14 cellular contexts compared by ENCODE assay signal in the genomic region with DNA sequence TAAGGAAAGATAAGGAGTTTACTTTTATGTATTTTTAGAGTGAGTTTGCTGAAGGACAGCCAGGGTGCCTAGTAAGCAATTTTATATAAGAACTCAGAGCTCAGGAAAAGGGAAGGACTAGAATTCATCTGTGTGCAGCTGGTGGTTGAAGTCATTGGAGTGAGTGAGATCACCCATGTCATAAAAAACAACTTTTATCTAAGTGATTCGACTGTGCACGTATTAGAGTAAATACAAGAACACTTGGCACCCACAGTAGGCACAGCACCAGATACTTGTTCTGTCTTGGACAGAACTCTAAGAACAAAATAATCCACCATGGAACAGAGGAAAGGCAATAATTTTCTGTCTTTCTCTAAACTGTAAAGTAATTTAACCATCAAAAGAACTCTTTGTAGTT. TPM values are rescaled to one million over a fixed set of nuclear protein-coding genes. Genes with fewer than 3 reads are reported as not detected.
DNase-seq lines count a peak whose midpoint lies in the region; ATAC-seq and TF ChIP-seq lines count a peak whose summit lies in the region.
"Had no signal": no experiment of that assay in that cellular context is flagged by ENCODE, and none has a peak within 500 bp of the region (broad histone marks: within the 10 kb centered on the region; RNA-seq: fewer than 3 reads in every experiment).

No MANE protein-coding gene starts in this region.

- H3K27ac ChIP-seq in hepatocyte: peak overlapping the region; percentile 36
- H3K27ac ChIP-seq in smooth muscle cell (ENCODE audit: low read depth): no peak overlapping the region
- H3K27ac ChIP-seq: epithelial cell of prostate had no signal

- H3K9me3 ChIP-seq in MG63: no peaks in the 10 kb centered on the region
- no peaks in the 10 kb centered on the region for H3K9me3 ChIP-seq in hepatocyte (ENCODE audit: low read depth)
- H3K9me3 ChIP-seq in smooth muscle cell (replicated peaks; ENCODE audit: low read depth): no peaks in the 10 kb centered on the region

- no peaks in the 10 kb centered on the region for H3K4me1 Mint-ChIP-seq in activated T-cell treated with anti-CD3 and anti-CD28 coated beads, Interleukin-2, amount 50 U/mL, for 72 hours (ENCODE audit: low read depth)
- H3K4me1 Mint-ChIP-seq: central memory CD8-positive, alpha-beta T cell had no signal

- H3K79me2 ChIP-seq in hepatocyte (no peaks in the 10 kb centered on the region), smooth muscle cell (ENCODE audit: low read depth) (no peaks in the 10 kb centered on the region)

- ATAC-seq in HG02970 (IDR thresholded peaks at IDR 0.05; ENCODE audit: low FRiP score, unreplicated experiment): no peak
- no peak for ATAC-seq in activated T-cell treated with anti-CD3 and anti-CD28 coated beads, Interleukin-2, amount 50 U/mL, for 72 hours (replicated peaks in 1 of 2)

- no peak overlapping the region for H3K27ac Mint-ChIP-seq in activated T-cell treated with anti-CD3 and anti-CD28 coated beads, Interleukin-2, amount 50 U/mL, for 72 hours

- no peaks in the 10 kb centered on the region for H3K9me2 ChIP-seq in hepatocyte (replicated peaks; ENCODE audit: insufficient read depth)

- DNase-seq in MG63: peak; percentile 54
- DNase-seq in choroid plexus epithelial cell (ENCODE audit: low read depth): peak; percentile 45
- peak; percentile 20 for DNase-seq in hepatocyte (ENCODE audit: low spot score)
- DNase-seq in smooth muscle cell (lab: John Stamatoyannopoulos, UW; ENCODE audit: unreplicated experiment): no peak
- no peak for DNase-seq in HK-2 (ENCODE audit: unreplicated experiment)
- DNase-seq in activated T-cell treated with anti-CD3 and anti-CD28 coated beads, Interleukin-2, amount 50 U/mL, for 72 hours: no peak
- DNase-seq in NCI-H1417 (lab: John Stamatoyannopoulos, UW): no peak
- DNase-seq: activated naive CD4-positive, alpha-beta T cell treated with Interleukin-2 at 50 U/mL for 16 hours; NCI-H1417 treated with DMSO at 0.1 percent for 48 hours; NCI-H524 treated with DMSO at 0.1 percent for 48 hours; stimulated activated naive CD4-positive, alpha-beta T cell had no signal

- H3K36me3 ChIP-seq in MG63: no peaks in the 10 kb centered on the region
- H3K36me3 ChIP-seq in hepatocyte (replicated peaks; ENCODE audit: insufficient read depth, low read depth): no peaks in the 10 kb centered on the region
- H3K36me3 ChIP-seq in smooth muscle cell (ENCODE audit: low read depth): no peaks in the 10 kb centered on the region

- H3F3A ChIP-seq in smooth muscle cell (ENCODE audit: low read depth): peaks cover 13% of the 10 kb centered on the region

- 59% methylated on average over 2 of the region's 2 CpGs for WGBS in hepatocyte (ENCODE audit: low lambda C conversion rate, missing lambda C conversion rate)
- 15% methylated on average over 2 of the region's 2 CpGs for WGBS in smooth muscle cell (ENCODE audit: low lambda C conversion rate)

- H3K4me1 ChIP-seq in hepatocyte (ENCODE audit: insufficient read depth) (peaks cover 3% of the 10 kb centered on the region), smooth muscle cell (ENCODE audit: low read depth) (peaks cover 5% of the 10 kb centered on the region)

- no peaks in the 10 kb centered on the region for H4K20me1 ChIP-seq in hepatocyte (ENCODE audit: insufficient read depth, poor library complexity, severe bottlenecking)
- no peaks in the 10 kb centered on the region for H4K20me1 ChIP-seq in smooth muscle cell (ENCODE audit: low read depth)

- H3K4me2 ChIP-seq in hepatocyte (no peak overlapping the region), smooth muscle cell (peak overlapping the region; percentile 34)

- no peaks in the 10 kb centered on the region for H3K27me3 ChIP-seq in MG63
- no peaks in the 10 kb centered on the region for H3K27me3 ChIP-seq in hepatocyte
- H3K27me3 ChIP-seq in smooth muscle cell (ENCODE audit: low read depth): no peaks in the 10 kb centered on the region

- H3K27me3 Mint-ChIP-seq in activated T-cell treated with anti-CD3 and anti-CD28 coated beads, Interleukin-2, amount 50 U/mL, for 72 hours (ENCODE audit: low read depth): peaks cover 9% of the 10 kb centered on the region

- H2AFZ ChIP-seq in hepatocyte: no peak overlapping the region
- H2AFZ ChIP-seq in smooth muscle cell (ENCODE audit: low read depth): peak overlapping the region; percentile 43

- TF ChIP-seq CTCF in choroid plexus epithelial cell (conservative IDR thresholded peaks at IDR 0.05; ENCODE audit: low read depth, low read length) (no peak), hepatocyte (IDR thresholded peaks at IDR 0.05; ENCODE audit: poor library complexity) (no peak), smooth muscle cell (IDR thresholded peaks at IDR 0.05; ENCODE audit: borderline replicate concordance, insufficient read depth, poor library complexity, severe bottlenecking) (no peak)

- H3K4me3 ChIP-seq in MG63 (no peak overlapping the region), choroid plexus epithelial cell (ENCODE audit: low read depth, low read length) (no peak overlapping the region), hepatocyte (no peak overlapping the region), smooth muscle cell (no peak overlapping the region)

- H3K4me3 Mint-ChIP-seq in activated T-cell treated with anti-CD3 and anti-CD28 coated beads, Interleukin-2, amount 50 U/mL, for 72 hours: no peak overlapping the region
- H3K4me3 Mint-ChIP-seq: central memory CD8-positive, alpha-beta T cell had no signal

- no peaks in the 10 kb centered on the region for H3K9me3 Mint-ChIP-seq in activated T-cell treated with anti-CD3 and anti-CD28 coated beads, Interleukin-2, amount 50 U/mL, for 72 hours
- H3K9me3 Mint-ChIP-seq: central memory CD8-positive, alpha-beta T cell had no signal

- no peak overlapping the region for H3K9ac ChIP-seq in smooth muscle cell (ENCODE audit: low read depth)

- no peaks in the 10 kb centered on the region for H3K36me3 Mint-ChIP-seq in activated T-cell treated with anti-CD3 and anti-CD28 coated beads, Interleukin-2, amount 50 U/mL, for 72 hours (ENCODE audit: insufficient read depth in 2 of 2)

RNA-seq across cellular contexts. Expression of a gene that starts 31.6 kb away (rescaled TPM):
- 0.10 and 0.46 TPM in 2 replicates for total RNA-seq in MG63 (2014; rRNA removed; shearing (Covaris generic); ENCODE audit: low replicate concordance)
- total RNA-seq in hepatocyte: 10.3 and 12.6 TPM in 2 replicates
- 3.1 and 3.5 TPM in 2 replicates for polyA plus RNA-seq in hepatocyte
- total RNA-seq in smooth muscle cell: 4.2 and 4.5 TPM in 2 replicates
- polyA plus RNA-seq in smooth muscle cell: 0.08 and 0.59 TPM in 2 replicates
- under 1 TPM; 0.31 to 0.35 TPM for total RNA-seq in activated T-cell treated with anti-CD3 and anti-CD28 coated beads, Interleukin-2, amount 50 U/mL, for 72 hours

Comparison
In these comparisons a context has a peak if more than half of its experiments do, and no peak if none do; other contexts are left out.
1. DNase-seq: peak in MG63 (single experiment), choroid plexus epithelial cell (single experiment) and hepatocyte (single experiment); none in smooth muscle cell (single experiment), HK-2 (single experiment), activated T-cell treated with anti-CD3 and anti-CD28 coated beads, Interleukin-2, amount 50 U/mL, for 72 hours (0 of 2) and NCI-H1417 (0 of 3).